ENCODE assay signal across 1 cellular context in the genomic region with DNA sequence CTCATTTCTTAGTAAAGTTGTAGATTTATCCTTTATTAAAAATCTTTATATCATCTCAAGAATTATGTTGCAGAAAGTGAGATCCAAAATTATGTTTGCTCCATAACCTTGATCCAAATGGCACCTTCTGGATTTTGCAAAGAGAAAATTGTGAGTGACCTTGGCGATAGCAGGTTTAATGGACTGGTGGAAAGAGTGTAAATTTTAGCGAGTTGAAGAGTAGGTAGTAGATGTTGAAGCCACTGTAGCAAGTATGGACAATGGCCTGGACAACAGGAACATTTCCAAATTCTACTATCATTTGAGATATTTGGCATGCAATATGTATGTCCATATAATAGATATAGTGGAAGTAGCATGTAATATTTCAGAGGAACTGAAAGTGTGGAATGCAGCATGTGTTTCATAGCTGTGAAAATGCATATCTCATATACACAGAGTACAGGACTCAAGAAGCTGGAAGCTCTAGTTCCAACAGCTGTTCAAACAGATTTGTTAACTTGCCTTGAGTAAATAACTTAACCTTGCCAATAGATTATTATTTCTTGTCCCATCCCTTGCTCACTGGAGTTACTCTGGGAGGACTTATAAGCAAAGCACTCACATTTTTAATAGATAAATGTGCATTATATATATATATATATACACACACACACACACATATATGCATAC.
TF ChIP-seq lines count a peak whose summit lies in the region.

No MANE protein-coding gene starts in this region.

TF ChIP-seq in HepG2, 621 proteins besides CTCF, POLR2A, EP300 and RAD21 (continued from another document):
- TF ChIP-seq, protein P1, sequence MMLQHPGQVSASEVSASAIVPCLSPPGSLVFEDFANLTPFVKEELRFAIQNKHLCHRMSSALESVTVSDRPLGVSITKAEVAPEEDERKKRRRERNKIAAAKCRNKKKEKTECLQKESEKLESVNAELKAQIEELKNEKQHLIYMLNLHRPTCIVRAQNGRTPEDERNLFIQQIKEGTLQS (CRISPR knock-in tag; IDR thresholded peaks at IDR 0.05) = no peak
- TF ChIP-seq, protein P2, sequence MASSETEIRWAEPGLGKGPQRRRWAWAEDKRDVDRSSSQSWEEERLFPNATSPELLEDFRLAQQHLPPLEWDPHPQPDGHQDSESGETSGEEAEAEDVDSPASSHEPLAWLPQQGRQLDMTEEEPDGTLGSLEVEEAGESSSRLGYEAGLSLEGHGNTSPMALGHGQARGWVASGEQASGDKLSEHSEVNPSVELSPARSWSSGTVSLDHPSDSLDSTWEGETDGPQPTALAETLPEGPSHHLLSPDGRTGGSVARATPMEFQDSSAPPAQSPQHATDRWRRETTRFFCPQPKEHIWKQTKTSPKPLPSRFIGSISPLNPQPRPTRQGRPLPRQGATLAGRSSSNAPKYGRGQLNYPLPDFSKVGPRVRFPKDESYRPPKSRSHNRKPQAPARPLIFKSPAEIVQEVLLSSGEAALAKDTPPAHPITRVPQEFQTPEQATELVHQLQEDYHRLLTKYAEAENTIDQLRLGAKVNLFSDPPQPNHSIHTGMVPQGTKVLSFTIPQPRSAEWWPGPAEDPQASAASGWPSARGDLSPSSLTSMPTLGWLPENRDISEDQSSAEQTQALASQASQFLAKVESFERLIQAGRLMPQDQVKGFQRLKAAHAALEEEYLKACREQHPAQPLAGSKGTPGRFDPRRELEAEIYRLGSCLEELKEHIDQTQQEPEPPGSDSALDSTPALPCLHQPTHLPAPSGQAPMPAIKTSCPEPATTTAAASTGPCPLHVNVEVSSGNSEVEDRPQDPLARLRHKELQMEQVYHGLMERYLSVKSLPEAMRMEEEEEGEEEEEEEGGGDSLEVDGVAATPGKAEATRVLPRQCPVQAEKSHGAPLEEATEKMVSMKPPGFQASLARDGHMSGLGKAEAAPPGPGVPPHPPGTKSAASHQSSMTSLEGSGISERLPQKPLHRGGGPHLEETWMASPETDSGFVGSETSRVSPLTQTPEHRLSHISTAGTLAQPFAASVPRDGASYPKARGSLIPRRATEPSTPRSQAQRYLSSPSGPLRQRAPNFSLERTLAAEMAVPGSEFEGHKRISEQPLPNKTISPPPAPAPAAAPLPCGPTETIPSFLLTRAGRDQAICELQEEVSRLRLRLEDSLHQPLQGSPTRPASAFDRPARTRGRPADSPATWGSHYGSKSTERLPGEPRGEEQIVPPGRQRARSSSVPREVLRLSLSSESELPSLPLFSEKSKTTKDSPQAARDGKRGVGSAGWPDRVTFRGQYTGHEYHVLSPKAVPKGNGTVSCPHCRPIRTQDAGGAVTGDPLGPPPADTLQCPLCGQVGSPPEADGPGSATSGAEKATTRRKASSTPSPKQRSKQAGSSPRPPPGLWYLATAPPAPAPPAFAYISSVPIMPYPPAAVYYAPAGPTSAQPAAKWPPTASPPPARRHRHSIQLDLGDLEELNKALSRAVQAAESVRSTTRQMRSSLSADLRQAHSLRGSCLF (CRISPR knock-in tag; IDR thresholded peaks at IDR 0.05; ENCODE audit: borderline replicate concordance) = no peak
